ENCODE assay signal across 22 cellular contexts in the genomic region with DNA sequence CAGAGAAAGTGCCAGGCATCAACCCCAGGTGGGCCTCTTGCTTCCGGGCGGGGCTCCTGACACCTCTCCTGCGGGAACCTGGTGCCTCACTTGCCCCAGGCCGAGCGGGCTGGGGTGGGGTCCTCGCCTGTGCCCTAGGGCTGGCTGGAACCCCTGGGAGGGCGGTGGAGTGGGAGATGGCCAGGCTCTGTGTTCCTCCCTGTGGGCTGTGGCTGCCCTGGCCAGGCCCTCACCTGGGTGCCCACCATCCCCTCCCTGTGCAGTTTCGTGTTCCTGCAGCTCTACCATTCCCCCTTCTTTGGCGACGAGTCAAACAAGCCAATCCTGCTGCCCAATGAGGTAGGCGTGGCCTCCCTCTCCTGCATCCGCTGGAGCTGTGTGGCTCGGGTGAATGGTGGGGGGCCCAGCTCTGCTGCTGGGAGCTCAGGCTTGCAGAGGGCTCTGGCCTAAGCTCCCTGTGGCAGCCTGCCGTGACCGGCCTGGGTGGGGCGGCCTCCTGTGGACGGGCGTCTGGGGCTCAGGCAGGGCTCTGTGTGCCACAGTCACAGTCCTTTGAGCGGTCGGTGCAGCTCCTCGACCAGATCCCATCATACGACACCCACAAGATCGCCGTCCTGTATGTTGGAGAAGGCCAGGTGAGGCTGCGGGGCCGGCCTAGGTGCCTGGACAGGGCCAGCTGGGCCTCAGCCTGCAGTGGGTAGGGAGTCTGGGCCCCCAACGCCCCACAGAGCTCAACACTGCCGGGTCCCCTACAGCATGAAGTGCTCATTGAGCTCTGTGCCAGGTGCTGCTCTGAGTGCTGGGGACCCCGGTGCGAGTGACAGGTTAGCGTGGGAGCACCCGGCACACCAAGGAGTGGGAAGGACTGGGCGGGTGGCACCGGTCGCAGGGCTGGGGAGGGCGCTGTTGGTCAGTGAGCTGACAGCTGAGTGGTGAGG. TPM values are rescaled to one million over a fixed set of nuclear protein-coding genes. Genes with fewer than 3 reads are reported as not detected.
DNase-seq lines count a peak whose midpoint lies in the region; ATAC-seq and TF ChIP-seq lines count a peak whose summit lies in the region.
"Had no signal": no experiment of that assay in that cellular context is flagged by ENCODE, and none has a peak within 500 bp of the region (broad histone marks: within the 10 kb centered on the region; RNA-seq: fewer than 3 reads in every experiment).

No MANE protein-coding gene starts in this region.

- POLR2A ChIA-PET in RWPE1 (lab: Yijun Ruan, JAX; ENCODE audit: low non-redundant PET) = no interaction called here

- H3K27me3 ChIP-seq in stomach smooth muscle (ENCODE audit: control insufficient read depth in 1 of 2, insufficient read depth in 2 of 2, low read length in 2 of 2) = no peaks in the 10 kb centered on the region
- H3K27me3 ChIP-seq: BE2C had no signal

- no peaks in the 10 kb centered on the region for H3K9me3 Mint-ChIP-seq in activated T-cell treated with anti-CD3 and anti-CD28 coated beads, Interleukin-2, amount 50 U/mL, for 24 hours
- no peaks in the 10 kb centered on the region for H3K9me3 Mint-ChIP-seq in activated T-cell treated with anti-CD3 and anti-CD28 coated beads, Interleukin-2, amount 50 U/mL, for 4 hours
- H3K9me3 Mint-ChIP-seq in memory B cell = no peaks in the 10 kb centered on the region
- H3K9me3 Mint-ChIP-seq: CD8-positive, alpha-beta T cell had no signal

- no peak overlapping the region for H3K9ac ChIP-seq in stomach smooth muscle (ENCODE audit: low read length in 2 of 2)
- H3K9ac ChIP-seq: GM23248, KMS-11 had no signal

- TF ChIP-seq CTCF in RWPE1 (conservative IDR thresholded peaks at IDR 0.05; ENCODE audit: low read depth) = no peak

- no peaks in the 10 kb centered on the region for H3K9me3 ChIP-seq in stomach smooth muscle (ENCODE audit: control insufficient read depth in 2 of 2, low read length in 2 of 2)
- H3K9me3 ChIP-seq: BE2C had no signal

- CTCF ChIA-PET in RWPE1 (lab: Yijun Ruan, JAX) = interaction anchor here (0.6 kb wide), 2 partner anchors 9 to 37 kb away, joined by 3 read pairs; no protein-coding TSS in a partner anchor

- no peak overlapping the region for H3K4me3 ChIP-seq in stomach smooth muscle (ENCODE audit: low read length in 2 of 2)
- H3K4me3 ChIP-seq: GM23248 had no signal

- no peak overlapping the region for H3K4me3 Mint-ChIP-seq in activated T-cell treated with anti-CD3 and anti-CD28 coated beads, Interleukin-2, amount 50 U/mL, for 24 hours
- no peak overlapping the region for H3K4me3 Mint-ChIP-seq in activated T-cell treated with anti-CD3 and anti-CD28 coated beads, Interleukin-2, amount 50 U/mL, for 4 hours
- H3K4me3 Mint-ChIP-seq in memory B cell = no peak overlapping the region
- H3K4me3 Mint-ChIP-seq: CD8-positive, alpha-beta T cell had no signal

- peak overlapping the region; percentile 57 for H3K27ac ChIP-seq in RWPE1
- H3K27ac ChIP-seq in stomach smooth muscle (ENCODE audit: low read length) = peak overlapping the region; percentile 24
- H3K27ac ChIP-seq: GM23248, KMS-11 had no signal

- H3K4me1 Mint-ChIP-seq in activated T-cell treated with anti-CD3 and anti-CD28 coated beads, Interleukin-2, amount 50 U/mL, for 24 hours (ENCODE audit: low read depth) = peaks cover 2% of the 10 kb centered on the region
- no peaks in the 10 kb centered on the region for H3K4me1 Mint-ChIP-seq in activated T-cell treated with anti-CD3 and anti-CD28 coated beads, Interleukin-2, amount 50 U/mL, for 4 hours (ENCODE audit: low read depth)
- H3K4me1 Mint-ChIP-seq in memory B cell = peaks cover 6% of the 10 kb centered on the region

- no peaks in the 10 kb centered on the region for H3K27me3 Mint-ChIP-seq in activated T-cell treated with anti-CD3 and anti-CD28 coated beads, Interleukin-2, amount 50 U/mL, for 24 hours
- H3K27me3 Mint-ChIP-seq in activated T-cell treated with anti-CD3 and anti-CD28 coated beads, Interleukin-2, amount 50 U/mL, for 4 hours (ENCODE audit: low read depth) = no peaks in the 10 kb centered on the region
- H3K27me3 Mint-ChIP-seq in memory B cell = no peaks in the 10 kb centered on the region

- peaks cover 8 to 28% of the 10 kb centered on the region in 2 donors for H3K36me3 ChIP-seq in stomach smooth muscle (ENCODE audit: control insufficient read depth in 2 of 2, insufficient read depth in 2 of 2, low read length in 2 of 2)

- peak overlapping the region; percentile 8 for H3K27ac Mint-ChIP-seq in activated T-cell treated with anti-CD3 and anti-CD28 coated beads, Interleukin-2, amount 50 U/mL, for 24 hours
- peak overlapping the region; percentile 47 for H3K27ac Mint-ChIP-seq in memory B cell
- H3K27ac Mint-ChIP-seq: CD8-positive, alpha-beta T cell had no signal

- no peak for DNase-seq in activated T-cell treated with anti-CD3 and anti-CD28 coated beads, Interleukin-2, amount 50 U/mL, for 24 hours
- no peak for DNase-seq in activated T-cell treated with anti-CD3 and anti-CD28 coated beads, Interleukin-2, amount 50 U/mL, for 4 hours
- no peak for DNase-seq in RWPE1 (ENCODE audit: low spot score)
- no peak for DNase-seq in memory B cell (ENCODE audit: low spot score in 2 of 2)
- DNase-seq in NCI-H1436 (lab: John Stamatoyannopoulos, UW) = no peak
- DNase-seq in OCI-M1 (lab: John Stamatoyannopoulos, UW) = no peak
- DNase-seq: Calu3; CD8-positive, alpha-beta T cell; DMS79; NCI-H1417; NCI-H187 treated with DMSO at 0.1 percent for 48 hours; NCI-H2227 treated with DMSO at 0.1 percent for 48 hours; NCI-H510A treated with DMSO at 0.1 percent for 48 hours; NCI-H774; PC-3; RPMI8226; SIG-M5 had no signal

- peaks cover 37% of the 10 kb centered on the region for H3K4me1 ChIP-seq in stomach smooth muscle (ENCODE audit: control insufficient read depth, insufficient read depth, low read length)

- H3K36me3 Mint-ChIP-seq in activated T-cell treated with anti-CD3 and anti-CD28 coated beads, Interleukin-2, amount 50 U/mL, for 24 hours (ENCODE audit: low read depth) = peaks cover 60% of the 10 kb centered on the region
- peaks cover 5% of the 10 kb centered on the region for H3K36me3 Mint-ChIP-seq in activated T-cell treated with anti-CD3 and anti-CD28 coated beads, Interleukin-2, amount 50 U/mL, for 4 hours (ENCODE audit: insufficient read depth)
- H3K36me3 Mint-ChIP-seq in memory B cell = peaks cover 7% of the 10 kb centered on the region

- ATAC-seq in activated T-cell treated with anti-CD3 and anti-CD28 coated beads, Interleukin-2, amount 50 U/mL, for 4 hours = no peak
- ATAC-seq in memory B cell (ENCODE audit: low read depth) = no peak
- ATAC-seq in GM21619 (IDR thresholded peaks at IDR 0.05; ENCODE audit: unreplicated experiment) = no peak
- ATAC-seq: CD8-positive, alpha-beta T cell; PC-3 had no signal

RNA-seq across cellular contexts. Expression of a gene that starts 37.2 kb away (rescaled TPM):
- 10 to 100 TPM; 87.6 to 98.0 (median 94.5) TPM for total RNA-seq in activated T-cell treated with anti-CD3 and anti-CD28 coated beads, Interleukin-2, amount 50 U/mL, for 4 hours

RNA-seq across cellular contexts. Expression of a gene that starts 37.3 kb away (rescaled TPM):
- total RNA-seq in activated T-cell treated with anti-CD3 and anti-CD28 coated beads, Interleukin-2, amount 50 U/mL, for 4 hours = 10 to 100 TPM; 30.5 to 43.5 (median 34.8) TPM

RNA-seq across cellular contexts. Expression of a gene that starts 50.7 kb away (rescaled TPM):
- 100 to 1,000 TPM; 100 to 118 (median 104) TPM for total RNA-seq in activated T-cell treated with anti-CD3 and anti-CD28 coated beads, Interleukin-2, amount 50 U/mL, for 4 hours

RNA-seq across cellular contexts. Expression of a gene that starts 58.3 kb away (rescaled TPM):
- 1 to 10 TPM; 2.0 to 4.4 (median 2.0) TPM for total RNA-seq in activated T-cell treated with anti-CD3 and anti-CD28 coated beads, Interleukin-2, amount 50 U/mL, for 4 hours
